ENCODE assay signal across 11 cellular contexts in genomic region chr1:173489149-173489600, GRCh38. TPM values are rescaled to one million over a fixed set of nuclear protein-coding genes. Genes with fewer than 3 reads are reported as not detected.
DNase-seq lines count a peak whose midpoint lies in the region; FAIRE-seq and TF ChIP-seq lines count a peak whose summit lies in the region.
"Had no signal": no experiment of that assay in that cellular context is flagged by ENCODE, and none has a peak within 500 bp of the region (broad histone marks: within the 10 kb centered on the region; RNA-seq: fewer than 3 reads in every experiment).

No MANE protein-coding gene starts in this region.

- H3K27me3 Mint-ChIP-seq in mesothelial cell of epicardium (ENCODE audit: low read depth), result no peaks in the 10 kb centered on the region
- H3K27me3 Mint-ChIP-seq: activated naive CD4-positive, alpha-beta T cell treated with anti-CD3 and anti-CD28 coated beads, Interleukin-2, amount 10 ng/mL, durations not matched to agents 7 days and 5 days; IgD-negative memory B cell had no signal

- no peaks in the 10 kb centered on the region for H3K27me3 ChIP-seq in WERI-Rb-1 (ENCODE audit: insufficient read depth, low read depth, severe bottlenecking)
- H3K27me3 ChIP-seq: BE2C had no signal

- peaks cover 43% of the 10 kb centered on the region for H3K36me3 ChIP-seq in WERI-Rb-1

- no peak overlapping the region for H3K4me3 ChIP-seq in WERI-Rb-1 (ENCODE audit: low read depth, low read length)

- no peaks in the 10 kb centered on the region for H3K9me3 ChIP-seq in WERI-Rb-1 (ENCODE audit: severe bottlenecking)
- H3K9me3 ChIP-seq: BE2C had no signal

- H3K27ac Mint-ChIP-seq in mesothelial cell of epicardium, result no peak overlapping the region
- H3K27ac Mint-ChIP-seq: activated naive CD4-positive, alpha-beta T cell treated with anti-CD3 and anti-CD28 coated beads, Interleukin-2, amount 10 ng/mL, durations not matched to agents 7 days and 5 days; IgD-negative memory B cell had no signal

- no peak for DNase-seq in D721Med (ENCODE audit: insufficient read length, low spot score)
- DNase-seq in HT-29 (ENCODE audit: low spot score), result peak; percentile 72
- DNase-seq in WERI-Rb-1, result peak; percentile 79
- peak; percentile 77 for DNase-seq in islet precursor cell
- no peak for DNase-seq in NCI-H128 (lab: John Stamatoyannopoulos, UW; ENCODE audit: unreplicated experiment)
- DNase-seq in mesothelial cell of epicardium (ENCODE audit: low spot score in 2 of 2, unreplicated experiment in 2 of 2), result no peak
- DNase-seq in activated T-cell treated with anti-CD3 and anti-CD28 coated beads, Interleukin-2, amount 50 U/mL, for 1 hour, result no peak
- DNase-seq in NCI-H345 (lab: John Stamatoyannopoulos, UW), result no peak
- DNase-seq: activated naive CD4-positive, alpha-beta T cell treated with anti-CD3 and anti-CD28 coated beads, Interleukin-2, amount 10 ng/mL, durations not matched to agents 7 days and 5 days; BE2C had no signal

- H3K27ac ChIP-seq in WERI-Rb-1, result no peak overlapping the region

- peak; percentile 91 for FAIRE-seq in D721Med (lab: Jason Lieb, UNC)

- H3K4me3 Mint-ChIP-seq in mesothelial cell of epicardium, result no peak overlapping the region
- H3K4me3 Mint-ChIP-seq: activated naive CD4-positive, alpha-beta T cell treated with anti-CD3 and anti-CD28 coated beads, Interleukin-2, amount 10 ng/mL, durations not matched to agents 7 days and 5 days; IgD-negative memory B cell had no signal

- H3K4me1 Mint-ChIP-seq in mesothelial cell of epicardium, result no peaks in the 10 kb centered on the region

- H3K9me3 Mint-ChIP-seq in mesothelial cell of epicardium, result peaks cover 13% of the 10 kb centered on the region
- H3K9me3 Mint-ChIP-seq: IgD-negative memory B cell had no signal

- peaks cover 51% of the 10 kb centered on the region for H3K36me3 Mint-ChIP-seq in mesothelial cell of epicardium

- TF ChIP-seq CTCF in D721Med (IDR thresholded peaks at IDR 0.05; ENCODE audit: insufficient read depth, missing control alignments) (peak; percentile 14), WERI-Rb-1 (IDR thresholded peaks at IDR 0.05; ENCODE audit: low read depth, low read length) (0 out of 2 replicates have a peak, but pooled peaks have one; percentile 11), mesothelial cell of epicardium (IDR thresholded peaks at IDR 0.05; ENCODE audit: unreplicated experiment) (no peak)

RNA-seq across cellular contexts. Expression of gene PRDX6, which starts 12.0 kb away (rescaled TPM):
- total RNA-seq in HT-29 (2014; rRNA removed; shearing (Covaris generic)), result 107 and 112 TPM in 2 replicates
- total RNA-seq in mesothelial cell of epicardium, result 194 to 211 TPM (median 211 TPM) in 3 replicates

Comparison
In these comparisons a context has a peak if more than half of its experiments do, and no peak if none do; other contexts are left out.
1. DNase-seq: peak in HT-29 (single experiment), WERI-Rb-1 (single experiment) and islet precursor cell (single experiment); none in D721Med (single experiment), NCI-H128 (single experiment), mesothelial cell of epicardium (0 of 2), activated T-cell treated with anti-CD3 and anti-CD28 coated beads, Interleukin-2, amount 50 U/mL, for 1 hour (single experiment) and NCI-H345 (single experiment).